Comparison of ENCODE assay signal across 8 cellular contexts in genomic region chr10:124641282-124642075, GRCh38.
DNase-seq lines count a peak whose midpoint lies in the region; ATAC-seq and TF ChIP-seq lines count a peak whose summit lies in the region.

No MANE protein-coding gene starts in this region.

- H3K4me3 Mint-ChIP-seq in CD4-positive, alpha-beta T cell: peak overlapping the region; percentile 46
- peak overlapping the region; percentile 33 for H3K4me3 Mint-ChIP-seq in activated naive CD8-positive, alpha-beta T cell treated with anti-CD3 and anti-CD28 coated beads, Interleukin-2, amount 50 U/mL, for 24 hours

- H3K79me2 ChIP-seq in hepatocyte: peaks cover 35% of the 10 kb centered on the region

- no peak for TF ChIP-seq CTCF in CD4-positive, alpha-beta T cell (IDR thresholded peaks at IDR 0.05)
- TF ChIP-seq CTCF in hepatocyte (IDR thresholded peaks at IDR 0.05; ENCODE audit: poor library complexity) (no peak), tibial artery (IDR thresholded peaks at IDR 0.05) (no peak)

- no peak overlapping the region for H2AFZ ChIP-seq in hepatocyte

- intact Hi-C loops in CD4-positive, alpha-beta T cell (cut with DNase I, micrococcal nuclease): loop anchor here in 1 of 2 experiments (10.0 kb wide), 1 partner anchor 107 kb away; no protein-coding TSS in a partner anchor
- intact Hi-C loops in tibial artery (cut with DNase I; ENCODE audit: low total_unique reads): no loop called here

- WGBS in hepatocyte (ENCODE audit: low lambda C conversion rate, missing lambda C conversion rate): 78% methylated on average over 13 of the region's 14 CpGs

- no peaks in the 10 kb centered on the region for H3K27me3 ChIP-seq in CD4-positive, alpha-beta T cell (ENCODE audit: control insufficient read depth, insufficient read depth, low read length)
- no peaks in the 10 kb centered on the region for H3K27me3 ChIP-seq in hepatocyte
- peaks cover 0 to under 1% (median 0%) of the 10 kb centered on the region in 5 donors for H3K27me3 ChIP-seq in subcutaneous abdominal adipose tissue (ENCODE audit: control insufficient read depth in 5 of 5, insufficient read depth in 4 of 5, low read length in 5 of 5)
- H3K27me3 ChIP-seq in tibial artery: no peaks in the 10 kb centered on the region

- no peak overlapping the region for H3K4me3 ChIP-seq in hepatocyte
- H3K4me3 ChIP-seq in subcutaneous abdominal adipose tissue (ENCODE audit: low read depth in 1 of 5, low read length in 5 of 5): peak overlapping the region in 2 of 5 donors; percentile 6 to 17
- no peak overlapping the region for H3K4me3 ChIP-seq in tibial artery

- H3K9me3 ChIP-seq in CD4-positive, alpha-beta T cell (ENCODE audit: control insufficient read depth, low read length): no peaks in the 10 kb centered on the region
- no peaks in the 10 kb centered on the region for H3K9me3 ChIP-seq in hepatocyte (ENCODE audit: low read depth)
- H3K9me3 ChIP-seq in subcutaneous abdominal adipose tissue (ENCODE audit: control insufficient read depth in 5 of 5, low read length in 5 of 5): no peaks in the 10 kb centered on the region
- no peaks in the 10 kb centered on the region for H3K9me3 ChIP-seq in tibial artery

- no peaks in the 10 kb centered on the region for H3K36me3 ChIP-seq in hepatocyte (replicated peaks; ENCODE audit: insufficient read depth, low read depth)
- peaks cover 0 to 16% (median 2%) of the 10 kb centered on the region in 5 donors for H3K36me3 ChIP-seq in subcutaneous abdominal adipose tissue (ENCODE audit: control insufficient read depth in 5 of 5, insufficient read depth in 5 of 5, low read length in 5 of 5)
- H3K36me3 ChIP-seq in tibial artery: no peaks in the 10 kb centered on the region

- peaks cover 5% of the 10 kb centered on the region for H4K20me1 ChIP-seq in hepatocyte (ENCODE audit: insufficient read depth, poor library complexity, severe bottlenecking)

- CTCF ChIA-PET in CD4-positive, alpha-beta T cell (lab: Charles Lee): no interaction called here

- DNase-seq in CD4-positive, alpha-beta T cell: peak in 8 of 10 experiments; percentile 26 to 57 (median 41)
- peak; percentile 4 for DNase-seq in NCI-H446 treated with DMSO at 0.1 percent for 48 hours (lab: John Stamatoyannopoulos, UW)
- DNase-seq in activated naive CD8-positive, alpha-beta T cell treated with anti-CD3 and anti-CD28 coated beads, Interleukin-2, amount 50 U/mL, for 24 hours: no peak
- peak; percentile 32 for DNase-seq in hepatocyte (ENCODE audit: low spot score)
- DNase-seq in tibial artery: no peak
- DNase-seq in DMS53 (lab: John Stamatoyannopoulos, UW): no peak

- H3K9me2 ChIP-seq in hepatocyte (replicated peaks; ENCODE audit: insufficient read depth): no peaks in the 10 kb centered on the region

- H3K4me1 ChIP-seq in hepatocyte (ENCODE audit: insufficient read depth): peaks cover 19% of the 10 kb centered on the region
- peaks cover 27 to 86% (median 68%) of the 10 kb centered on the region in 5 donors for H3K4me1 ChIP-seq in subcutaneous abdominal adipose tissue (ENCODE audit: control insufficient read depth in 5 of 5, insufficient read depth in 5 of 5, low read length in 5 of 5)
- H3K4me1 ChIP-seq in tibial artery: peaks cover 0 to 30% (median 18%) of the 10 kb centered on the region in 4 donors

- peaks cover 86% of the 10 kb centered on the region for H3K4me1 Mint-ChIP-seq in CD4-positive, alpha-beta T cell (ENCODE audit: low read depth)
- H3K4me1 Mint-ChIP-seq in activated naive CD8-positive, alpha-beta T cell treated with anti-CD3 and anti-CD28 coated beads, Interleukin-2, amount 50 U/mL, for 24 hours: peaks cover 70% of the 10 kb centered on the region

- no peaks in the 10 kb centered on the region for H3K27me3 Mint-ChIP-seq in CD4-positive, alpha-beta T cell
- no peaks in the 10 kb centered on the region for H3K27me3 Mint-ChIP-seq in activated naive CD8-positive, alpha-beta T cell treated with anti-CD3 and anti-CD28 coated beads, Interleukin-2, amount 50 U/mL, for 24 hours

- peaks cover 6% of the 10 kb centered on the region for H3K36me3 Mint-ChIP-seq in CD4-positive, alpha-beta T cell (ENCODE audit: low read depth)
- no peaks in the 10 kb centered on the region for H3K36me3 Mint-ChIP-seq in activated naive CD8-positive, alpha-beta T cell treated with anti-CD3 and anti-CD28 coated beads, Interleukin-2, amount 50 U/mL, for 24 hours (ENCODE audit: low read depth)

- peak overlapping the region in 2 of 5 donors; percentile 20 to 39 for H3K9ac ChIP-seq in subcutaneous abdominal adipose tissue (ENCODE audit: low read length in 5 of 5)

- peak; percentile 77 for ATAC-seq in CD4-positive, alpha-beta T cell (ENCODE audit: poor library complexity)
- ATAC-seq in GM21515 (IDR thresholded peaks at IDR 0.05; ENCODE audit: unreplicated experiment): peak; percentile 43
- ATAC-seq in activated naive CD8-positive, alpha-beta T cell treated with anti-CD3 and anti-CD28 coated beads, Interleukin-2, amount 50 U/mL, for 24 hours: peak; percentile 68

- H3K27ac ChIP-seq in CD4-positive, alpha-beta T cell (ENCODE audit: low read depth, low read length): peak overlapping the region; percentile 49
- H3K27ac ChIP-seq in hepatocyte (no peak overlapping the region), subcutaneous abdominal adipose tissue (ENCODE audit: low read depth, low read length) (peak overlapping the region; percentile 23), tibial artery (no peak overlapping the region)

- H3K27ac Mint-ChIP-seq in CD4-positive, alpha-beta T cell: peak overlapping the region; percentile 95
- peak overlapping the region; percentile 80 for H3K27ac Mint-ChIP-seq in activated naive CD8-positive, alpha-beta T cell treated with anti-CD3 and anti-CD28 coated beads, Interleukin-2, amount 50 U/mL, for 24 hours

- POLR2A ChIA-PET in CD4-positive, alpha-beta T cell (lab: Charles Lee): interaction anchor here (0.5 kb wide), 1 partner anchor 8 kb away, joined by 3 read pairs; no protein-coding TSS in a partner anchor

- H3K9me3 Mint-ChIP-seq in CD4-positive, alpha-beta T cell: no peaks in the 10 kb centered on the region
- H3K9me3 Mint-ChIP-seq in activated naive CD8-positive, alpha-beta T cell treated with anti-CD3 and anti-CD28 coated beads, Interleukin-2, amount 50 U/mL, for 24 hours: no peaks in the 10 kb centered on the region

- H3K4me2 ChIP-seq in hepatocyte: peak overlapping the region; percentile 21

Comparison
In these comparisons a context has a peak if more than half of its experiments do, and no peak if none do; other contexts are left out.
1. DNase-seq: peak in CD4-positive, alpha-beta T cell (8 of 10), NCI-H446 treated with DMSO at 0.1 percent for 48 hours (single experiment) and hepatocyte (single experiment); none in activated naive CD8-positive, alpha-beta T cell treated with anti-CD3 and anti-CD28 coated beads, Interleukin-2, amount 50 U/mL, for 24 hours (single experiment), tibial artery (0 of 2) and DMS53 (single experiment).
2. H3K27ac ChIP-seq: peak in CD4-positive, alpha-beta T cell (single experiment) and subcutaneous abdominal adipose tissue (single experiment); none in hepatocyte (single experiment) and tibial artery (0 of 2).
3. Peak in every context shown above with its lines, with median percentiles within 50 percentile points of each other: ATAC-seq.